Comparison of ENCODE assay signal across 8 cellular contexts in genomic region chr19:36014029-36014924, GRCh38. TPM values are rescaled to one million over a fixed set of nuclear protein-coding genes. Genes with fewer than 3 reads are reported as not detected.
DNase-seq lines count a peak whose midpoint lies in the region; ATAC-seq, FAIRE-seq and TF ChIP-seq lines count a peak whose summit lies in the region.

ALKBH6 (minus strand) TSS chr19:36014213; CDS start chr19:36013397, 816 bp downstream.

- H3K36me3 ChIP-seq in H1 (ENCODE audit: control insufficient read depth in 2 of 4, insufficient read depth in 4 of 4, low read length in 3 of 4), result peaks cover 0 to 10% (median 0%) of the 10 kb centered on the region in 4 experiments; a peak in 4 of 8 replicates

- no peaks in the 10 kb centered on the region for H3K27me3 ChIP-seq in H1 (replicated peaks in 1 of 4; ENCODE audit: control insufficient read depth in 3 of 4, extremely low read depth in 1 of 4, insufficient read depth in 3 of 4, low read length in 3 of 4)

- FAIRE-seq in H1 (lab: Jason Lieb, UNC), result peak; percentile 62

- H4K5ac ChIP-seq in H1 (ENCODE audit: insufficient read length, low read depth, low read length), result no peak within 1 kb of the TSS

- peak within 1 kb of the TSS; percentile 60; the same call in 1 of the 2 replicates for H2BK12ac ChIP-seq in H1 (ENCODE audit: low read depth, low read length)

- no peaks in the 10 kb centered on the region for H3K9me3 Mint-ChIP-seq in memory B cell

- peak within 1 kb of the TSS; percentile 78 for H3K18ac ChIP-seq in H1 (ENCODE audit: extremely low read depth, low read length)

- TF ChIP-seq EP300 in H1 (IDR thresholded peaks at IDR 0.05; ENCODE audit: borderline replicate concordance in 1 of 2, low read depth in 2 of 2, low read length in 2 of 2), result no peak

- peaks cover 9% of the 10 kb centered on the region for H3K36me3 Mint-ChIP-seq in memory B cell

- no peaks in the 10 kb centered on the region for H3K9me3 ChIP-seq in H1 (ENCODE audit: insufficient read depth in 2 of 2, low read depth in 1 of 2, low read length in 1 of 2)

- no peak within 1 kb of the TSS for H4K8ac ChIP-seq in H1 (ENCODE audit: extremely low read depth, insufficient read depth, low read length)

- H3K79me2 ChIP-seq in H1 (ENCODE audit: control insufficient read depth in 1 of 2, insufficient read depth in 2 of 2, low read length in 2 of 2), result peaks cover 0 to 7% of the 10 kb centered on the region in 2 experiments; a peak in 1 of 4 replicates

- no peak within 1 kb of the TSS for H2BK20ac ChIP-seq in H1 (ENCODE audit: low read length)

- TF ChIP-seq RAD21 in H1 (IDR thresholded peaks at IDR 0.05 in 1 of 2, conservative IDR thresholded peaks at IDR 0.05 in 1 of 2; ENCODE audit: low read depth in 2 of 2, low read length in 2 of 2), result no peak

- ATAC-seq in GM21360 (IDR thresholded peaks at IDR 0.05; ENCODE audit: unreplicated experiment) (peak; percentile 90), memory B cell (ENCODE audit: low read depth) (peak; percentile 97)

- DNase-seq in COLO668 (lab: John Stamatoyannopoulos, UW; ENCODE audit: unreplicated experiment) (peak; percentile 99), HT1080 (ENCODE audit: low read depth) (peak; percentile 99), NOMO-1 treated with DMSO at 0.1 percent for 48 hours (lab: John Stamatoyannopoulos, UW; ENCODE audit: unreplicated experiment) (peak; percentile 100), H1 (ENCODE audit: low read depth in 1 of 2, low spot score in 2 of 2) (peak; percentile 96 to 97), memory B cell (ENCODE audit: low spot score in 2 of 2) (peak; percentile 88 to 96)
- peak; percentile 97 to 98 for DNase-seq in activated CD8-positive, alpha-beta memory T cell treated with anti-CD3 and anti-CD28 coated beads for 4 hours (ENCODE audit: low read depth in 2 of 2)
- peak; percentile 100 for DNase-seq in stimulated activated CD8-positive, alpha-beta memory T cell treated with anti-CD3 and anti-CD28 coated beads, Interleukin-12 subunit alpha, Interleukin-12 subunit beta, amount 100 ng/mL, for 24 hours (ENCODE audit: extremely low read depth)

- H2AFZ ChIP-seq in H1 (ENCODE audit: low read length), result peak within 1 kb of the TSS; percentile 59; the same call in 1 of the 2 replicates

- H2BK15ac ChIP-seq in H1 (ENCODE audit: low read length), result peak within 1 kb of the TSS; percentile 49; the same call in 1 of the 2 replicates

- H4K91ac ChIP-seq in H1 (replicated peaks; ENCODE audit: insufficient read length, low read length), result peak within 1 kb of the TSS; percentile 5

- whole genome bisulfite sequencing in H1 (ENCODE audit: extremely low coverage in 1 of 2, insufficient coverage in 1 of 2, insufficient read length in 1 of 2, insufficient replicate concordance in 2 of 2, low coverage in 1 of 2, low lambda C conversion rate in 2 of 2, missing lambda C conversion rate in 1 of 2), 2 experiments, result 3% methylated on average over 40 of the region's 42 CpGs; no CpG with 5 or more reads in 1 of the 2 experiments

- peak within 1 kb of the TSS; percentile 96 for H3K27ac Mint-ChIP-seq in memory B cell

- peaks cover 0 to 2% of the 10 kb centered on the region in 2 experiments for H4K20me1 ChIP-seq in H1 (replicated peaks in 1 of 2; ENCODE audit: control insufficient read depth in 1 of 2, insufficient read depth in 2 of 2, low read length in 2 of 2)

- peak within 1 kb of the TSS; percentile 73 to 76 for H3K4me2 ChIP-seq in H1 (ENCODE audit: insufficient read depth in 1 of 2, low read depth in 2 of 2, low read length in 2 of 2)

- peaks cover 32% of the 10 kb centered on the region for H3K4me1 Mint-ChIP-seq in memory B cell

- peak within 1 kb of the TSS; percentile 85 for H3K56ac ChIP-seq in H1 (replicated peaks; ENCODE audit: insufficient read length, low read depth, low read length)

- H2BK5ac ChIP-seq in H1 (ENCODE audit: low read depth, low read length), result peak within 1 kb of the TSS; percentile 52; the same call in 1 of the 2 replicates

- H2AK5ac ChIP-seq in H1 (ENCODE audit: low read depth, low read length), result 0 out of 2 replicates have a peak within 1 kb of the TSS, but pooled peaks have one; percentile 88

- H3K14ac ChIP-seq in H1 (ENCODE audit: insufficient read length), result no peak within 1 kb of the TSS

- TF ChIP-seq POLR2A in H1 (IDR thresholded peaks at IDR 0.05; ENCODE audit: control extremely low read depth in 1 of 2, low read depth in 2 of 2, low read length in 2 of 2), result no peak

- peak within 1 kb of the TSS; percentile 9 to 80 (median 46) for H3K9ac ChIP-seq in H1 (replicated peaks in 1 of 4; ENCODE audit: extremely low read depth in 1 of 4, low read depth in 3 of 4, low read length in 3 of 4)

- CTCF ChIA-PET in H1 (lab: Charles Lee; ENCODE audit: partially characterized antibody), result interaction anchor here (0.9 kb wide), 3 partner anchors 23 to 37 kb away, joined by 3 to 4 read pairs (median 3); no protein-coding TSS in a partner anchor

- peaks cover 11% of the 10 kb centered on the region for H3K23me2 ChIP-seq in H1 (ENCODE audit: low read depth, low read length)

- POLR2A ChIA-PET in H1 (lab: Charles Lee; ENCODE audit: partially characterized antibody), result interaction anchor here (0.8 to 1.7 kb wide), 9 partner anchors 9 to 269 kb away, joined by 3 to 7 read pairs (median 4); partner anchors contain the start of genes PSENEN, THAP8, U2AF1L4 and WDR62

- peak within 1 kb of the TSS; percentile 11 for H3K4ac ChIP-seq in H1 (replicated peaks; ENCODE audit: insufficient read length, low read depth, low read length)

- H3K4me3 Mint-ChIP-seq in memory B cell, result peak within 1 kb of the TSS; percentile 96

- no peaks in the 10 kb centered on the region for H3K79me1 ChIP-seq in H1 (ENCODE audit: low read depth, low read length)

- H2BK120ac ChIP-seq in H1 (replicated peaks; ENCODE audit: low read depth, low read length), result no peak within 1 kb of the TSS

- no peaks in the 10 kb centered on the region for H3K27me3 Mint-ChIP-seq in memory B cell

- H3K4me3 ChIP-seq in H1 (ENCODE audit: extremely low read depth in 1 of 4, insufficient read depth in 2 of 4, low read depth in 3 of 4, low read length in 4 of 4), result peak within 1 kb of the TSS; percentile 70 to 94 (median 88)

- peak in 1 of 3 experiments; percentile 3; a peak in 1 of 4 replicates for TF ChIP-seq CTCF in H1 (IDR thresholded peaks at IDR 0.05; ENCODE audit: control extremely low read depth in 1 of 3, insufficient read depth in 1 of 3, low read depth in 1 of 3, low read length in 3 of 3)

- peaks cover 0 to 8% (median 4%) of the 10 kb centered on the region in 4 experiments; a peak in 5 of 7 replicates for H3K4me1 ChIP-seq in H1 (replicated peaks in 1 of 4; ENCODE audit: control insufficient read depth in 3 of 4, insufficient read depth in 4 of 4, low read length in 3 of 4)

- no peak within 1 kb of the TSS for H3K27ac ChIP-seq in H1 (ENCODE audit: low read depth, low read length)

- H3K23ac ChIP-seq in H1 (ENCODE audit: insufficient read length), result no peak within 1 kb of the TSS

TF ChIP-seq in H1, 55 proteins besides CTCF, POLR2A, EP300 and RAD21 (continues in another document):
- TF ChIP-seq SP4 (IDR thresholded peaks at IDR 0.05; ENCODE audit: low read length), result peak; percentile 84; the same call in 1 of the 2 replicates
- TF ChIP-seq BCL11A (IDR thresholded peaks at IDR 0.05; ENCODE audit: low read depth in 2 of 2, low read length in 2 of 2), result no peak
- TF ChIP-seq ASH2L (IDR thresholded peaks at IDR 0.05; ENCODE audit: low read length), result no peak
- TF ChIP-seq SP2 (IDR thresholded peaks at IDR 0.05; ENCODE audit: low read length), result peak; percentile 66
- peak; percentile 82 for TF ChIP-seq CHD2 (IDR thresholded peaks at IDR 0.05; ENCODE audit: low read length)
- no peak for TF ChIP-seq RXRA (IDR thresholded peaks at IDR 0.05; ENCODE audit: insufficient read depth, low read depth, low read length)
- peak; percentile 92 for TF ChIP-seq SP1 (IDR thresholded peaks at IDR 0.05; ENCODE audit: low read depth, low read length)
- TF ChIP-seq EZH2 (IDR thresholded peaks at IDR 0.05; ENCODE audit: low read depth, low read length, severe bottlenecking), result no peak
- no peak for TF ChIP-seq ATF2 (IDR thresholded peaks at IDR 0.05; ENCODE audit: low read length)
- TF ChIP-seq CHD1 (IDR thresholded peaks at IDR 0.05; ENCODE audit: low read depth, low read length), result no peak
- no peak for TF ChIP-seq SAP30 (IDR thresholded peaks at IDR 0.05; ENCODE audit: insufficient read depth, insufficient replicate concordance, low read length)
- peak in 1 of 2 experiments; percentile 86; a peak in 2 of 4 replicates for TF ChIP-seq HDAC2 (IDR thresholded peaks at IDR 0.05; ENCODE audit: borderline replicate concordance in 1 of 2, low read depth in 2 of 2, low read length in 2 of 2)
- peak; percentile 47 for TF ChIP-seq KDM4A (IDR thresholded peaks at IDR 0.05; ENCODE audit: low read depth, low read length, severe bottlenecking)
- TF ChIP-seq BRCA1 (IDR thresholded peaks at IDR 0.05; ENCODE audit: low read depth, low read length), result no peak
- no peak for TF ChIP-seq CBX8 (IDR thresholded peaks at IDR 0.05; ENCODE audit: borderline replicate concordance, low read depth, low read length)
- peak; percentile 88; the same call in 1 of the 2 replicates for TF ChIP-seq EGR1 (IDR thresholded peaks at IDR 0.05; ENCODE audit: borderline replicate concordance, low read depth, low read length)

RNA-seq across cellular contexts. Expression of gene ALKBH6, which starts in this region (rescaled TPM):
- 13.9 and 15.3 TPM in 2 replicates for total RNA-seq in HT1080 (2014; rRNA removed; shearing (Covaris generic))
- polyA plus RNA-seq in HT1080 (2015; cell fraction: cytosol; rRNA removed), result 13.5 and 18.6 TPM in 2 replicates
- polyA plus RNA-seq in HT1080 (2015; cell fraction: nucleus; rRNA removed), result 38.0 and 40.3 TPM in 2 replicates
- 19.2 and 24.8 TPM in 2 replicates for total RNA-seq in H1 (2021; fragmentation: NEBNext Ultra II Directional; extraction: Animal tissue kit (Norgen Biotek cat#: 25700))
- polyA plus RNA-seq in H1 (2011; rRNA removed), result 33.3 and 51.2 TPM in 2 replicates
- 40.1 TPM for polyA plus RNA-seq in H1 (2011; cell fraction: cytosol; rRNA removed)
- polyA plus RNA-seq in H1 (2011; cell fraction: nucleus; rRNA removed), result 73.1 TPM
- polyA plus RNA-seq in H1 (2012, experiment 1 of 2), result 28.3 to 46.2 TPM (median 30.6 TPM) in 4 replicates
- polyA plus RNA-seq in H1 (2012, experiment 2 of 2), result 32.6 TPM
- 33.6 TPM for polyA plus RNA-seq in H1 (2013, experiment 1 of 2)
- polyA plus RNA-seq in H1 (2013, experiment 2 of 2), result 32.8 TPM
- 8.4 and 8.6 TPM in 2 replicates for polyA minus RNA-seq in H1 (2011; rRNA and poly(A)+ RNA removed)
- polyA minus RNA-seq in H1 (2011; cell fraction: cytosol; rRNA and poly(A)+ RNA removed), result 7.9 TPM
- 17.7 TPM for polyA minus RNA-seq in H1 (2011; cell fraction: nucleus; rRNA and poly(A)+ RNA removed)
